21 cellular contexts compared by ENCODE assay signal in the genomic region with DNA sequence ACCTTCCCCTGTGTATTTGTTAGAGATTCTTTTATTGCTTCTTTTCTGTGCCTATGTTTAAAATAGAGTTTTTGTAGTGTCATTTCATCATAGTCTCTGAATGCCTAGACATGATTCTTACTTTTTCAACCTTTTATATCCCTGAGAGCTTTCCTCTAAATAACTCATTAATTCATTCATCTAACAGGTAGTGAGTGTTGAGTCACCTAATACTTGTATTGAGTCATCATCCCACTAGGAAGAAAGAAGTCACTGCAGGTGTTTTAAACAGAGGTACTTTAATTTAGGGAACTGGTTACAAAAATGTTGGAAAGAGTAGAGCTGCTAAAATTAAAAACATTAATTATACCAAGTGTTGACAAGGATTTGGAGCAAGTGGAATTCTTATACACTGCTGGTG. TPM values are rescaled to one million over a fixed set of nuclear protein-coding genes. Genes with fewer than 3 reads are reported as not detected.
A peak's percentile ranks its signal among the peaks of the same experiment; 100 is the strongest.
DNase-seq lines count a peak whose midpoint lies in the region; FAIRE-seq and TF ChIP-seq lines count a peak whose summit lies in the region.
"Had no signal": no experiment of that assay in that cellular context is flagged by ENCODE, and none has a peak within 500 bp of the region (broad histone marks: within the 10 kb centered on the region; RNA-seq: fewer than 3 reads in every experiment).

No MANE protein-coding gene starts in this region.

- no peak for TF ChIP-seq CTCF in mammary epithelial cell (conservative IDR thresholded peaks at IDR 0.05 in 1 of 2, IDR thresholded peaks at IDR 0.05 in 1 of 2; ENCODE audit: extremely low read depth in 1 of 2, insufficient read depth in 1 of 2, low read depth in 1 of 2, low read length in 2 of 2)
- no peak for TF ChIP-seq CTCF in breast epithelium (IDR thresholded peaks at IDR 0.05)
- no peak for TF ChIP-seq CTCF in bronchial epithelial cell (IDR thresholded peaks at IDR 0.05; ENCODE audit: insufficient read depth, low read length, severe bottlenecking)
- TF ChIP-seq CTCF in HFFc6 (IDR thresholded peaks at IDR 0.05) = no peak
- no peak for TF ChIP-seq CTCF in A673 (conservative IDR thresholded peaks at IDR 0.05; ENCODE audit: low read depth, low read length)

- H3K4me3 Mint-ChIP-seq in HFFc6 = no peak overlapping the region
- H3K4me3 Mint-ChIP-seq: CD14-positive monocyte; CD4-positive, alpha-beta memory T cell; H9 had no signal

- H3K4me1 Mint-ChIP-seq in HFFc6 (ENCODE audit: low read depth) = no peaks in the 10 kb centered on the region
- H3K4me1 Mint-ChIP-seq: CD14-positive monocyte; CD4-positive, alpha-beta memory T cell had no signal

- CTCF ChIA-PET in mammary epithelial cell (lab: Charles Lee; ENCODE audit: low non-redundant PET) (no interaction called here), A673 (lab: Charles Lee) (no interaction called here)

- H3K36me3 ChIP-seq in mammary epithelial cell (ENCODE audit: insufficient read depth, low read length) (no peaks in the 10 kb centered on the region), breast epithelium (no peaks in the 10 kb centered on the region), bronchial epithelial cell (ENCODE audit: control insufficient read depth, insufficient read depth, low read length) (no peaks in the 10 kb centered on the region), A673 (ENCODE audit: insufficient read depth, low read length, poor library complexity, severe bottlenecking) (no peaks in the 10 kb centered on the region)
- H3K36me3 ChIP-seq: BLaER1 had no signal

- POLR2A ChIA-PET in A673 (lab: Charles Lee; ENCODE audit: low non-redundant PET) = no interaction called here

- H3K27ac Mint-ChIP-seq in HFFc6 = no peak overlapping the region
- H3K27ac Mint-ChIP-seq: CD14-positive monocyte; CD4-positive, alpha-beta memory T cell; H9 had no signal

- H3K9ac ChIP-seq in mammary epithelial cell (ENCODE audit: insufficient read depth, low read length) = no peak overlapping the region
- H3K9ac ChIP-seq: BLaER1 had no signal

- intact Hi-C loops in mammary epithelial cell (cut with micrococcal nuclease) (no loop called here), breast epithelium (cut with DNase I; ENCODE audit: low total_unique reads) (loop anchor here (2.0 kb wide), 1 partner anchor 57 kb away; no protein-coding TSS in a partner anchor), A673 (cut with micrococcal nuclease; ENCODE audit: unreplicated experiment) (no loop called here)

- H3K27ac ChIP-seq in mammary epithelial cell (ENCODE audit: insufficient read depth, low read depth, low read length) (no peak overlapping the region), breast epithelium (no peak overlapping the region), A673 (ENCODE audit: low read depth, low read length, poor library complexity, severe bottlenecking) (no peak overlapping the region)
- H3K27ac ChIP-seq: 22Rv1, A549, BLaER1 had no signal

- no peaks in the 10 kb centered on the region for H3K79me2 ChIP-seq in mammary epithelial cell (ENCODE audit: insufficient read depth, low read length)

- no peaks in the 10 kb centered on the region for H3K9me3 ChIP-seq in mammary epithelial cell (replicated peaks; ENCODE audit: insufficient read depth, low read length)
- H3K9me3 ChIP-seq in breast epithelium = peaks cover 0 to 7% of the 10 kb centered on the region in 2 donors
- H3K9me3 ChIP-seq in A673 (ENCODE audit: low read depth, low read length, poor library complexity, severe bottlenecking) = peaks cover 11% of the 10 kb centered on the region

- FAIRE-seq in bronchial epithelial cell (lab: Jason Lieb, UNC) = no peak
- no peak for FAIRE-seq in GM19239 (lab: Jason Lieb, UNC)
- FAIRE-seq: A549, G401.6, GM12891, H1 had no signal

- H4K20me1 ChIP-seq in mammary epithelial cell (ENCODE audit: insufficient read depth, low read length) = no peaks in the 10 kb centered on the region
- H4K20me1 ChIP-seq: BLaER1 had no signal

- H3K4me3 ChIP-seq in mammary epithelial cell (replicated peaks in 1 of 3; ENCODE audit: insufficient read depth in 1 of 3, low read depth in 2 of 3, low read length in 3 of 3) (no peak overlapping the region), breast epithelium (no peak overlapping the region), bronchial epithelial cell (ENCODE audit: low read depth, low read length) (no peak overlapping the region), A673 (ENCODE audit: low read depth, low read length, poor library complexity, severe bottlenecking) (no peak overlapping the region)
- H3K4me3 ChIP-seq: A549, BLaER1 had no signal

- in situ Hi-C loops in mammary epithelial cell (cut with MboI; ENCODE audit: low sequenced_read_pairs in 2 of 2) = no loop called here

- TF ChIP-seq POLR2A in breast epithelium (IDR thresholded peaks at IDR 0.05) = no peak

- peaks cover 3% of the 10 kb centered on the region for H3K9me3 Mint-ChIP-seq in HFFc6

- no peak overlapping the region for H3K4me2 ChIP-seq in mammary epithelial cell (ENCODE audit: insufficient read depth, low read depth, low read length)
- H3K4me2 ChIP-seq: A549, BLaER1 had no signal

- H3K4me1 ChIP-seq in mammary epithelial cell (ENCODE audit: insufficient read depth, low read length) (no peaks in the 10 kb centered on the region), breast epithelium (no peaks in the 10 kb centered on the region), A673 (ENCODE audit: insufficient read depth, low read length, poor library complexity, severe bottlenecking) (no peaks in the 10 kb centered on the region)
- H3K4me1 ChIP-seq: A549, BLaER1 had no signal

- peaks cover 5% of the 10 kb centered on the region; the same call in 1 of the 2 replicates for H3K27me3 Mint-ChIP-seq in HFFc6 (ENCODE audit: insufficient read depth)

- DNase-seq in mammary epithelial cell (peak; percentile 28), breast epithelium (ENCODE audit: low spot score in 2 of 2) (no peak), bronchial epithelial cell (ENCODE audit: low read depth) (peak; percentile 70), kidney tubule cell (ENCODE audit: low spot score) (peak; percentile 57), HFFc6 (no peak), A673 (ENCODE audit: low spot score) (no peak), GM19239 (ENCODE audit: insufficient read length, low spot score) (no peak)
- DNase-seq: CD4-positive, alpha-beta memory T cell; DMS153; DND-41; EL; H9 had no signal

- H3K27me3 ChIP-seq in mammary epithelial cell (ENCODE audit: insufficient read depth, low read length) (no peaks in the 10 kb centered on the region), breast epithelium (no peaks in the 10 kb centered on the region), bronchial epithelial cell (ENCODE audit: control insufficient read depth, insufficient read depth, low read length) (no peaks in the 10 kb centered on the region), A673 (replicated peaks; ENCODE audit: insufficient read depth, low read depth, low read length, poor library complexity) (no peaks in the 10 kb centered on the region)
- H3K27me3 ChIP-seq: BLaER1 had no signal

- no TSS peak for BruUV-seq in mammary epithelial cell (replicated peaks; lab: Mats Ljungman, UMichigan)
- BruUV-seq in A673 (replicated peaks; lab: Mats Ljungman, UMichigan) = no TSS peak

- H2AFZ ChIP-seq in mammary epithelial cell (ENCODE audit: low read depth, low read length) = no peak overlapping the region

- dilution Hi-C loops in mammary epithelial cell (cut with HindIII; ENCODE audit: low sequenced_read_pairs) = no loop called here

- H3K36me3 Mint-ChIP-seq in HFFc6 (ENCODE audit: low read depth) = no peaks in the 10 kb centered on the region
- H3K36me3 Mint-ChIP-seq: CD14-positive monocyte; CD4-positive, alpha-beta memory T cell had no signal

RNA-seq across cellular contexts. Expression of a gene that starts 18.5 kb away (rescaled TPM):
- total RNA-seq in mammary epithelial cell = not detected
- polyA plus RNA-seq in mammary epithelial cell = not detected
- not detected for polyA minus RNA-seq in mammary epithelial cell
- total RNA-seq in breast epithelium = not detected
- not detected in 2 replicates for total RNA-seq in bronchial epithelial cell
- total RNA-seq in HFFc6 (2021; fragmentation: NEBNext Ultra II Directional; extraction: Animal tissue kit (Norgen Biotek cat#: 25700)) = not detected
- not detected in 2 replicates for total RNA-seq in A673 (2021)
- total RNA-seq: CD4-positive, alpha-beta memory T cell; H1; H9; HT-29 had no signal
- polyA plus RNA-seq: A549; AG04450; CD14-positive monocyte; CD4-positive, alpha-beta memory T cell; H1 had no signal

RNA-seq across cellular contexts. Expression of a gene that starts 34.3 kb away (rescaled TPM):
- total RNA-seq in mammary epithelial cell (1 to 10 TPM; 6.7 to 9.3 TPM), breast epithelium (10 to 100 TPM in 1 of 3 donors, 1 to 10 TPM in 2; 4.5 to 17.0 (median 8.3) TPM), bronchial epithelial cell (0.38 and 2.6 TPM in 2 replicates), A673 (2021) (10.9 and 11.3 TPM in 2 replicates)
- 6.9 TPM for polyA plus RNA-seq in mammary epithelial cell
- polyA minus RNA-seq in mammary epithelial cell = 0.41 TPM
- total RNA-seq in HFFc6 (2021; fragmentation: NEBNext Ultra II Directional; extraction: Animal tissue kit (Norgen Biotek cat#: 25700)) = 1 to 10 TPM; 5.9 to 6.9 (median 6.4) TPM
- total RNA-seq: HT-29 had no signal

Comparison
In these comparisons a context has a peak if more than half of its experiments do, and no peak if none do; other contexts are left out.
1. DNase-seq: peak in mammary epithelial cell (single experiment), bronchial epithelial cell (single experiment) and kidney tubule cell (single experiment); none in breast epithelium (0 of 2), HFFc6 (single experiment), A673 (single experiment) and GM19239 (single experiment).